Comparison of ENCODE assay signal across 8 cellular contexts in genomic region chrX:118727686-118728339, GRCh38. TPM values are rescaled to one million over a fixed set of nuclear protein-coding genes. Genes with fewer than 3 reads are reported as not detected.
DNase-seq lines count a peak whose midpoint lies in the region; ATAC-seq and TF ChIP-seq lines count a peak whose summit lies in the region.

No MANE protein-coding gene starts in this region.

- CTCF ChIA-PET in AG04450 (lab: Charles Lee) = no interaction called here

- H3K36me3 ChIP-seq in OCI-LY1 (ENCODE audit: insufficient read depth, low read length) (no peaks in the 10 kb centered on the region), vagina (no peaks in the 10 kb centered on the region)
- H3K36me3 ChIP-seq in effector memory CD4-positive, alpha-beta T cell (ENCODE audit: control insufficient read depth, insufficient read depth, low read length) = no peaks in the 10 kb centered on the region

- POLR2A ChIA-PET in AG04450 (lab: Yijun Ruan, JAX) = interaction anchor here (1.6 kb wide), 1 partner anchor 14 kb away, joined by 4 read pairs; no protein-coding TSS in a partner anchor

- no peaks in the 10 kb centered on the region for H3F3A ChIP-seq in OCI-LY1 (ENCODE audit: insufficient read depth, low read length)

- TF ChIP-seq POLR2A in vagina (IDR thresholded peaks at IDR 0.05) = no peak

- DNase-seq in AG04450 (ENCODE audit: low read depth, low spot score) (no peak), vagina (ENCODE audit: extremely low spot score in 2 of 2) (no peak), DMS153 treated with DMSO at 0.1 percent for 48 hours (lab: John Stamatoyannopoulos, UW; ENCODE audit: unreplicated experiment) (no peak)
- no peak for DNase-seq in effector memory CD4-positive, alpha-beta T cell
- DNase-seq in activated T-helper 2 cell treated with anti-CD3 and anti-CD28 coated beads, Interferon-gamma antibody, Interleukin-2, Interleukin-4, amounts not matched to agents 10 μg/mL and 5 μg/mL and 100 μg/mL, durations not matched to agents 14 hours and 24 hours and 36 hours (ENCODE audit: low spot score) = no peak

- H3K9ac ChIP-seq in OCI-LY1 (ENCODE audit: low read length) = no peak overlapping the region; the same call in 1 of the 2 replicates

- H3K4me2 ChIP-seq in OCI-LY1 (ENCODE audit: low read length) = peak overlapping the region; percentile 67

- peak; percentile 8 for ATAC-seq in GM18909 (IDR thresholded peaks at IDR 0.05; ENCODE audit: poor library complexity, unreplicated experiment)

- H3K4me3 Mint-ChIP-seq in activated T-helper 2 cell treated with anti-CD3 and anti-CD28 coated beads, Interferon-gamma antibody, Interleukin-2, Interleukin-4, amounts not matched to agents 10 μg/mL and 5 μg/mL and 100 μg/mL, durations not matched to agents 14 hours and 24 hours and 36 hours (ENCODE audit: low read depth) = no peak overlapping the region

- no peaks in the 10 kb centered on the region for H3K27me3 ChIP-seq in AG04450 (ENCODE audit: control insufficient read depth, insufficient read depth, low read length)
- no peaks in the 10 kb centered on the region for H3K27me3 ChIP-seq in OCI-LY1 (ENCODE audit: insufficient read depth, low read length)
- H3K27me3 ChIP-seq in effector memory CD4-positive, alpha-beta T cell (replicated peaks; ENCODE audit: control insufficient read depth, insufficient read depth, low read length, poor library complexity, severe bottlenecking) = no peaks in the 10 kb centered on the region
- no peaks in the 10 kb centered on the region for H3K27me3 ChIP-seq in mononuclear cell (ENCODE audit: insufficient read depth, low read length)
- no peaks in the 10 kb centered on the region for H3K27me3 ChIP-seq in vagina

- H3K4me1 Mint-ChIP-seq in activated T-helper 2 cell treated with anti-CD3 and anti-CD28 coated beads, Interferon-gamma antibody, Interleukin-2, Interleukin-4, amounts not matched to agents 10 μg/mL and 5 μg/mL and 100 μg/mL, durations not matched to agents 14 hours and 24 hours and 36 hours (ENCODE audit: low read depth) = peaks cover 6% of the 10 kb centered on the region

- intact Hi-C loops in vagina (cut with DNase I) = no loop called here
- intact Hi-C loops in activated T-helper 2 cell treated with anti-CD3 and anti-CD28 coated beads, Interferon-gamma antibody, Interleukin-2, Interleukin-4, amounts not matched to agents 10 μg/mL and 5 μg/mL and 100 μg/mL, durations not matched to agents 14 hours and 24 hours and 36 hours (cut with micrococcal nuclease) = no loop called here

- no peaks in the 10 kb centered on the region for H3K9me3 Mint-ChIP-seq in activated T-helper 2 cell treated with anti-CD3 and anti-CD28 coated beads, Interferon-gamma antibody, Interleukin-2, Interleukin-4, amounts not matched to agents 10 μg/mL and 5 μg/mL and 100 μg/mL, durations not matched to agents 14 hours and 24 hours and 36 hours

- no peak overlapping the region for H2AFZ ChIP-seq in OCI-LY1 (ENCODE audit: low read length)

- H3K9me2 ChIP-seq in OCI-LY1 (ENCODE audit: low read depth, low read length) = no peaks in the 10 kb centered on the region

- H3K4me1 ChIP-seq in OCI-LY1 (ENCODE audit: insufficient read depth, low read length, severe bottlenecking) = peaks cover 8% of the 10 kb centered on the region
- no peaks in the 10 kb centered on the region for H3K4me1 ChIP-seq in effector memory CD4-positive, alpha-beta T cell (ENCODE audit: control insufficient read depth, insufficient read depth, low read length, poor library complexity, severe bottlenecking)
- H3K4me1 ChIP-seq in mononuclear cell (ENCODE audit: insufficient read depth, low read length) = peaks cover 71% of the 10 kb centered on the region
- H3K4me1 ChIP-seq in vagina = peaks cover 32% of the 10 kb centered on the region

- H3K9me3 ChIP-seq in AG04450 (ENCODE audit: control insufficient read depth, insufficient read depth, low read length) = no peaks in the 10 kb centered on the region
- no peaks in the 10 kb centered on the region for H3K9me3 ChIP-seq in OCI-LY1 (ENCODE audit: low read length)
- no peaks in the 10 kb centered on the region for H3K9me3 ChIP-seq in effector memory CD4-positive, alpha-beta T cell (ENCODE audit: control insufficient read depth, low read length)
- no peaks in the 10 kb centered on the region for H3K9me3 ChIP-seq in mononuclear cell (ENCODE audit: low read depth, low read length)
- H3K9me3 ChIP-seq in vagina = no peaks in the 10 kb centered on the region

- TF ChIP-seq CTCF in AG04450 (IDR thresholded peaks at IDR 0.05; ENCODE audit: low read depth, low read length) (no peak), OCI-LY1 (IDR thresholded peaks at IDR 0.05; ENCODE audit: low read length) (no peak), vagina (IDR thresholded peaks at IDR 0.05) (no peak)

- no peaks in the 10 kb centered on the region for H4K20me1 ChIP-seq in OCI-LY1 (ENCODE audit: insufficient read depth, low read length)

- H3K27ac Mint-ChIP-seq in activated T-helper 2 cell treated with anti-CD3 and anti-CD28 coated beads, Interferon-gamma antibody, Interleukin-2, Interleukin-4, amounts not matched to agents 10 μg/mL and 5 μg/mL and 100 μg/mL, durations not matched to agents 14 hours and 24 hours and 36 hours = no peak overlapping the region

- peaks cover 40% of the 10 kb centered on the region for H3K27me3 Mint-ChIP-seq in activated T-helper 2 cell treated with anti-CD3 and anti-CD28 coated beads, Interferon-gamma antibody, Interleukin-2, Interleukin-4, amounts not matched to agents 10 μg/mL and 5 μg/mL and 100 μg/mL, durations not matched to agents 14 hours and 24 hours and 36 hours (ENCODE audit: low read depth)

- H3K36me3 Mint-ChIP-seq in activated T-helper 2 cell treated with anti-CD3 and anti-CD28 coated beads, Interferon-gamma antibody, Interleukin-2, Interleukin-4, amounts not matched to agents 10 μg/mL and 5 μg/mL and 100 μg/mL, durations not matched to agents 14 hours and 24 hours and 36 hours (ENCODE audit: low read depth) = no peaks in the 10 kb centered on the region

- no peaks in the 10 kb centered on the region for H3K79me2 ChIP-seq in OCI-LY1 (ENCODE audit: insufficient read depth, low read length)

- no peak overlapping the region for H3K27ac ChIP-seq in AG04450 (ENCODE audit: low read depth, low read length)
- H3K27ac ChIP-seq in OCI-LY1 (ENCODE audit: low read depth, low read length, poor library complexity, severe bottlenecking) = no peak overlapping the region
- no peak overlapping the region for H3K27ac ChIP-seq in effector memory CD4-positive, alpha-beta T cell (ENCODE audit: insufficient read depth, low read length, poor library complexity, severe bottlenecking)
- H3K27ac ChIP-seq in vagina = peak overlapping the region; percentile 82

- H3K4me3 ChIP-seq in AG04450 (ENCODE audit: low read depth, low read length) (peak overlapping the region; percentile 64), OCI-LY1 (ENCODE audit: low read depth, low read length, poor library complexity, severe bottlenecking) (peak overlapping the region; percentile 57), mononuclear cell (ENCODE audit: low read length) (peak overlapping the region; percentile 45), vagina (peak overlapping the region; percentile 59 to 60)
- H3K4me3 ChIP-seq in effector memory CD4-positive, alpha-beta T cell (ENCODE audit: insufficient read depth, low read depth, low read length, poor library complexity, severe bottlenecking) = peak overlapping the region; percentile 39

RNA-seq across cellular contexts. Expression of gene IL13RA1, which starts 0.4 kb away (rescaled TPM):
- polyA plus RNA-seq in AG04450 (2011; rRNA removed) = 52.5 and 71.5 TPM in 2 replicates
- polyA minus RNA-seq in AG04450 (2011; rRNA and poly(A)+ RNA removed) = 18.8 and 31.1 TPM in 2 replicates
- total RNA-seq in mononuclear cell = 39.3 TPM
- 25.8 TPM for total RNA-seq in vagina
- 0.16 and 0.46 TPM in 2 replicates for total RNA-seq in activated T-helper 2 cell treated with anti-CD3 and anti-CD28 coated beads, Interferon-gamma antibody, Interleukin-2, Interleukin-4, amounts not matched to agents 10 μg/mL and 5 μg/mL and 100 μg/mL, durations not matched to agents 14 hours and 24 hours and 36 hours

Comparison
In these comparisons a context has a peak if more than half of its experiments do, and no peak if none do; other contexts are left out.
1. RNA of gene IL13RA1, which starts 0.4 kb away (total RNA-seq): 39.3 TPM in mononuclear cell (single experiment) and 25.8 TPM in vagina (single experiment); 0.16 to 0.46 TPM in activated T-helper 2 cell treated with anti-CD3 and anti-CD28 coated beads, Interferon-gamma antibody, Interleukin-2, Interleukin-4, amounts not matched to agents 10 μg/mL and 5 μg/mL and 100 μg/mL, durations not matched to agents 14 hours and 24 hours and 36 hours; every median in the first group is over 10 times any median in the second.
2. Peak in every context shown above with its lines, with median percentiles within 50 percentile points of each other: H3K4me3 ChIP-seq.